Comparison of ENCODE assay signal across 8 cellular contexts in genomic region chr22:24230911-24231656, GRCh38. TPM values are rescaled to one million over a fixed set of nuclear protein-coding genes. Genes with fewer than 3 reads are reported as not detected.
DNase-seq lines count a peak whose midpoint lies in the region; ATAC-seq and TF ChIP-seq lines count a peak whose summit lies in the region.

No MANE protein-coding gene starts in this region.

- H3K9ac ChIP-seq in SK-N-SH: no peak overlapping the region

- H3K4me3 ChIP-seq in SK-N-SH (ENCODE audit: low read depth in 2 of 2, low read length in 1 of 2): no peak overlapping the region

- no peaks in the 10 kb centered on the region for H3K27me3 ChIP-seq in SK-N-SH (ENCODE audit: insufficient read depth)

- no peak overlapping the region for H2AFZ ChIP-seq in SK-N-SH (ENCODE audit: low read depth)

- H3K27ac Mint-ChIP-seq in activated naive CD4-positive, alpha-beta T cell treated with anti-CD3 and anti-CD28 coated beads, Interleukin-2, amount 50 U/mL, for 72 hours: peak overlapping the region in 1 of 2 donors; percentile 68

- H3K4me2 ChIP-seq in SK-N-SH: no peak overlapping the region

- CTCF ChIA-PET in SK-N-SH (lab: Yijun Ruan, JAX): interaction anchor here (0.6 to 2.6 kb wide), 13 partner anchors 8 to 219 kb away, joined by 3 to 11 read pairs (median 4); no protein-coding TSS in a partner anchor

- H3K79me2 ChIP-seq in SK-N-SH (ENCODE audit: insufficient read depth): no peaks in the 10 kb centered on the region

- H3K36me3 Mint-ChIP-seq in activated naive CD4-positive, alpha-beta T cell treated with anti-CD3 and anti-CD28 coated beads, Interleukin-2, amount 50 U/mL, for 72 hours: no peaks in the 10 kb centered on the region

- peak; percentile 47 for DNase-seq in GM19240 (ENCODE audit: insufficient read length, low spot score)
- peak; percentile 53 for DNase-seq in SK-N-SH
- DNase-seq in activated naive CD4-positive, alpha-beta T cell treated with anti-CD3 and anti-CD28 coated beads, Interleukin-2, amount 50 U/mL, for 72 hours (ENCODE audit: low spot score in 2 of 2): peak in 1 of 2 donors; percentile 78
- DNase-seq in left lobe of liver (ENCODE audit: low spot score): peak; percentile 61
- DNase-seq in stimulated activated CD8-positive, alpha-beta memory T cell treated with anti-CD3 and anti-CD28 coated beads, Interleukin-7, amount 100 ng/mL, for 24 hours (ENCODE audit: low read depth): peak; percentile 59
- DNase-seq in NCI-H510A treated with DMSO at 0.1 percent for 48 hours (lab: John Stamatoyannopoulos, UW): no peak

- H3K36me3 ChIP-seq in SK-N-SH (replicated peaks in 1 of 2; ENCODE audit: control insufficient read depth in 1 of 2, insufficient read depth in 2 of 2, low read length in 1 of 2): no peaks in the 10 kb centered on the region

- no peaks in the 10 kb centered on the region for H3K9me3 ChIP-seq in SK-N-SH

- H3K4me1 ChIP-seq in SK-N-SH (ENCODE audit: control insufficient read depth in 1 of 2, insufficient read depth in 2 of 2, low read depth in 1 of 2, low read length in 1 of 2): peaks cover 0 to 5% of the 10 kb centered on the region in 2 experiments; a peak in 1 of 4 replicates

- TF ChIP-seq RAD21 in SK-N-SH (IDR thresholded peaks at IDR 0.05; ENCODE audit: low read length): no peak

- TF ChIP-seq CTCF in SK-N-SH (IDR thresholded peaks at IDR 0.05): peak; percentile 37; the same call in 1 of the 2 replicates

- H3K9me3 Mint-ChIP-seq in activated naive CD4-positive, alpha-beta T cell treated with anti-CD3 and anti-CD28 coated beads, Interleukin-2, amount 50 U/mL, for 72 hours: no peaks in the 10 kb centered on the region

- no peaks in the 10 kb centered on the region for H3F3A ChIP-seq in SK-N-SH (replicated peaks; ENCODE audit: insufficient read depth)

- H3K9me2 ChIP-seq in SK-N-SH: no peaks in the 10 kb centered on the region

- no peaks in the 10 kb centered on the region for H4K20me1 ChIP-seq in SK-N-SH (ENCODE audit: insufficient read depth)

- no peak for TF ChIP-seq EP300 in SK-N-SH (IDR thresholded peaks at IDR 0.05; ENCODE audit: borderline replicate concordance in 1 of 2, low read depth in 1 of 2, low read length in 1 of 2)

- peak; percentile 79 to 86 for ATAC-seq in activated naive CD4-positive, alpha-beta T cell treated with anti-CD3 and anti-CD28 coated beads, Interleukin-2, amount 50 U/mL, for 72 hours
- ATAC-seq in left lobe of liver (peak; percentile 73), HG02884 (IDR thresholded peaks at IDR 0.05; ENCODE audit: unreplicated experiment) (no peak), GM18511 (IDR thresholded peaks at IDR 0.05; ENCODE audit: unreplicated experiment) (no peak)

- POLR2A ChIA-PET in SK-N-SH (lab: Yijun Ruan, JAX): no interaction called here

- 77% methylated on average over 13 of the region's 18 CpGs for WGBS in SK-N-SH (ENCODE audit: low lambda C conversion rate)

- H3K27ac ChIP-seq in SK-N-SH (ENCODE audit: low read depth in 2 of 2, low read length in 1 of 2): no peak overlapping the region

TF ChIP-seq in SK-N-SH, 30 proteins besides CTCF, POLR2A, EP300 and RAD21:
- TF ChIP-seq REST (IDR thresholded peaks at IDR 0.05; ENCODE audit: low read depth, low read length) (no peak), GABPA (IDR thresholded peaks at IDR 0.05; ENCODE audit: low read depth) (no peak), FOXJ3 (CRISPR knock-in tag; IDR thresholded peaks at IDR 0.05) (no peak), FOSL2 (IDR thresholded peaks at IDR 0.05; ENCODE audit: borderline replicate concordance, low read depth) (no peak), POLR2AphosphoS5 (IDR thresholded peaks at IDR 0.05; ENCODE audit: low read depth, low read length) (no peak), RCOR1 (IDR thresholded peaks at IDR 0.05; ENCODE audit: low read length) (no peak), TEAD4 (IDR thresholded peaks at IDR 0.05; ENCODE audit: borderline replicate concordance, insufficient read depth) (no peak), CHD2 (IDR thresholded peaks at IDR 0.05; ENCODE audit: low read length, partially characterized antibody) (no peak), GATA2 (CRISPR knock-in tag; IDR thresholded peaks at IDR 0.05) (no peak), FOXM1 (IDR thresholded peaks at IDR 0.05; ENCODE audit: low read depth) (no peak), YY1 (IDR thresholded peaks at IDR 0.05; ENCODE audit: low read depth) (no peak), USF1 (IDR thresholded peaks at IDR 0.05; ENCODE audit: borderline replicate concordance, low read depth) (no peak), IRF3 (IDR thresholded peaks at IDR 0.05; ENCODE audit: low read depth, low read length) (no peak)

RNA-seq across cellular contexts. Expression of gene GGT5, which starts 13.8 kb away (rescaled TPM):
- 3.3 and 4.6 TPM in 2 replicates for polyA plus RNA-seq in SK-N-SH (2012; rRNA removed)
- 1.2 and 2.7 TPM in 2 replicates for polyA plus RNA-seq in SK-N-SH (2012; cell fraction: cytosol; rRNA removed)
- 6.3 and 7.6 TPM in 2 replicates for polyA plus RNA-seq in SK-N-SH (2012; cell fraction: nucleus; rRNA removed)
- total RNA-seq in activated naive CD4-positive, alpha-beta T cell treated with anti-CD3 and anti-CD28 coated beads, Interleukin-2, amount 50 U/mL, for 72 hours: under 1 TPM; 0.14 to 0.54 TPM
- total RNA-seq in left lobe of liver: 11.5 TPM

RNA-seq across cellular contexts. Expression of gene SPECC1L, which starts 39.5 kb away (rescaled TPM):
- polyA plus RNA-seq in SK-N-SH (2012; rRNA removed): 22.9 and 25.9 TPM in 2 replicates
- polyA plus RNA-seq in SK-N-SH (2012; cell fraction: cytosol; rRNA removed): 17.8 and 21.8 TPM in 2 replicates
- 36.5 and 44.0 TPM in 2 replicates for polyA plus RNA-seq in SK-N-SH (2012; cell fraction: nucleus; rRNA removed)
- 10 to 100 TPM; 32.7 to 38.9 TPM for total RNA-seq in activated naive CD4-positive, alpha-beta T cell treated with anti-CD3 and anti-CD28 coated beads, Interleukin-2, amount 50 U/mL, for 72 hours
- 25.2 TPM for total RNA-seq in left lobe of liver

RNA-seq across cellular contexts. Expression of gene SUSD2, which starts 49.8 kb away (rescaled TPM):
- 0.76 and 0.82 TPM in 2 replicates for polyA plus RNA-seq in SK-N-SH (2012; rRNA removed)
- 0.18 and 0.26 TPM in 2 replicates for polyA plus RNA-seq in SK-N-SH (2012; cell fraction: cytosol; rRNA removed)
- 1.7 and 2.2 TPM in 2 replicates for polyA plus RNA-seq in SK-N-SH (2012; cell fraction: nucleus; rRNA removed)
- total RNA-seq in activated naive CD4-positive, alpha-beta T cell treated with anti-CD3 and anti-CD28 coated beads, Interleukin-2, amount 50 U/mL, for 72 hours: 1 to 10 TPM in 1 of 2 donors, under 1 TPM in 1; 0.20 to 1.6 TPM
- 1.4 TPM for total RNA-seq in left lobe of liver

Comparison
In these comparisons a context has a peak if more than half of its experiments do, and no peak if none do; other contexts are left out.
1. ATAC-seq: peak in activated naive CD4-positive, alpha-beta T cell treated with anti-CD3 and anti-CD28 coated beads, Interleukin-2, amount 50 U/mL, for 72 hours (2 of 2) and left lobe of liver (single experiment); none in HG02884 (single experiment) and GM18511 (single experiment).